Comparison of ENCODE assay signal across 33 cellular contexts in genomic region chr16:20404637-20405036, GRCh38. TPM values are rescaled to one million over a fixed set of nuclear protein-coding genes. Genes with fewer than 3 reads are reported as not detected.
"Had no signal": no experiment of that assay in that cellular context is flagged by ENCODE, and none has a peak within 500 bp of the region (broad histone marks: within the 10 kb centered on the region; RNA-seq: fewer than 3 reads in every experiment).

Gene PDILT (minus strand): TSS chr16:20404737. CDS start chr16:20399300, 5,437 bp downstream.

- H3K27ac ChIP-seq: heart right ventricle, hepatocyte, left ventricle myocardium inferior, pancreas, prostate gland, sigmoid colon, suprapubic skin, tibial nerve, uterus had no signal

- H3K4me2 ChIP-seq: hepatocyte, smooth muscle cell had no signal

- DNase-seq: heart right ventricle; islet precursor cell; left ventricle myocardium inferior; mesendoderm; naive B cell; natural killer cell; nucleus accumbens; pancreas; posterior cingulate gyrus; retina; right cardiac atrium; sigmoid colon; stimulated activated CD4-positive, alpha-beta T cell treated with anti-CD3 and anti-CD28 coated beads, Interleukin-1b, Interleukin-23, amount 100 ng/mL, for 48 hours; stimulated activated CD4-positive, alpha-beta T cell treated with anti-CD3 and anti-CD28 coated beads, Interleukin-2, amount 100 ng/mL, for 48 hours; stimulated activated CD4-positive, alpha-beta T cell treated with anti-CD3 and anti-CD28 coated beads, Interleukin-4, amount 100 ng/mL, for 4 hours; stimulated activated CD8-positive, alpha-beta memory T cell treated with anti-CD3 and anti-CD28 coated beads, Interleukin-4, amount 100 ng/mL, for 48 hours; stimulated activated naive CD4-positive, alpha-beta T cell; uterus had no signal

- H3K9me3 Mint-ChIP-seq: naive B cell, natural killer cell, type B pancreatic cell had no signal

- H3K27me3 Mint-ChIP-seq: type B pancreatic cell had no signal

- H3K4me1 ChIP-seq: heart right ventricle, left ventricle myocardium inferior, prostate gland, sigmoid colon, suprapubic skin, tibial nerve, uterus had no signal

- H3K27me3 ChIP-seq: heart right ventricle, hepatocyte, pancreas, sigmoid colon, suprapubic skin, tibial nerve, uterus had no signal

- FAIRE-seq: pancreas had no signal

- H2AFZ ChIP-seq: hepatocyte had no signal

- H3K4me3 Mint-ChIP-seq: mesothelial cell of epicardium, naive B cell, natural killer cell, type B pancreatic cell had no signal

- H3K36me3 Mint-ChIP-seq: mesothelial cell of epicardium, naive B cell, natural killer cell, type B pancreatic cell had no signal

- H3K36me3 ChIP-seq: heart right ventricle, left ventricle myocardium inferior, pancreas, prostate gland, sigmoid colon, suprapubic skin, tibial nerve, uterus had no signal

- H3K27ac Mint-ChIP-seq: mesothelial cell of epicardium, natural killer cell, type B pancreatic cell had no signal

- ATAC-seq: heart right ventricle, natural killer cell, pancreas, right cardiac atrium had no signal

- H3K4me1 Mint-ChIP-seq: mesothelial cell of epicardium, natural killer cell had no signal

- H3K79me2 ChIP-seq: hepatocyte had no signal

- H3K4me3 ChIP-seq: heart right ventricle, hepatocyte, left ventricle myocardium inferior, lung, pancreas, prostate gland, sigmoid colon, smooth muscle cell, suprapubic skin, tibial nerve, uterus had no signal

- H3K9me3 ChIP-seq: heart right ventricle, left ventricle myocardium inferior, pancreas, prostate gland, sigmoid colon, suprapubic skin, tibial nerve, uterus had no signal

RNA-seq across cellular contexts. Expression of gene PDILT, which starts in this region (rescaled TPM):
- total RNA-seq: heart right ventricle, hepatocyte, kidney epithelial cell, left ventricle myocardium inferior, lower leg skin, lung, mesothelial cell of epicardium, mononuclear cell, natural killer cell, osteoblast, pancreas, right cardiac atrium, sigmoid colon, smooth muscle cell, subcutaneous adipose tissue, suprapubic skin, tibial nerve, ureter, uterus had no signal
- polyA plus RNA-seq: heart right ventricle, hepatocyte, lung, neural cell, pancreas, right cardiac atrium, sigmoid colon, smooth muscle cell had no signal
